In the genomic region with DNA sequence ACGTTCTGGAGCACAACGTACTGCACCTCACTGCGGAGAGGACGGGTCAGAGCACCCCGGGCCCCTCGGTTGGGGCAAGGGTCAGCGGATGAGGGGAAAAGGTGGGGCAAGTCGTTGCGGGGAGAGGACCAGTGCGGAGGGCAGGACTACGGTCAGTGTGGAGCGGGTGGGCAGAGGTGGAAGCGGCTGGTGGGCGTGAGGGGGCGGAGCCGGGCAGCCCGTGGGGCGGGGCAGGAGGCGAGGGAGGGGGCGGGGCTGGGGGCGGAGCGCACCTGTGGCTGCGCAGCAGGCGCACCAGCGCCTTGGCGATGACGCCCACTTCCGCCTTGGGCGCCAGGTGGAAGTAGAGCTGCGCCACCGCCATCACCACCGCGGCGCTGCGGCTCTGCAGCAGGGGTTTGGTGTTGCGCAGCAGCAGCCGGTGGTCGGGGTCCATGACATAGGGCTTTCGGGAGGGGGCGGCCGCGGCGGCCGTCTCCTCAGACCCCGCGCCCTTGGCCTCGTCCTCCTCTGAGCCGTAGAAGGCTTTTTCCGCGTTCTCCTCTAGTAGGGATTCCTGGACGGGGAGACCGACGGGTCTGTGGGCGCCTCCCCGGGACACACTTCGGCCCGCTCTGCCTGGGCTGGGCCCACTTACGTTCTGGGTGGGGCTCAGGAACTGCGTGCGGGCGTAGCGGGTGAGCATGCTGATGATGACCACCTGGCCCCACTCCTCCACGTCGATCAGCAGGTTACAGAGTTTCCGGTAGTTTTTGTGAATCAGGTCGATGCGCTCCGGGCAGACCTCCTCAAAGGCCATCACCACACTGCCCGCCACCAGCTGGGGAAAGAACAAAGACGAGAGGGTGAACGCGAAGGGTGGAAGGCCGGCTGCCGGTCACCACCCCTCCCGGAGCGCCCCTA, we compare ENCODE assay signal across 1 cellular context.
TF ChIP-seq lines count a peak whose summit lies in the region.

No MANE protein-coding gene starts in this region.

TF ChIP-seq in WTC11, 78 proteins besides CTCF, POLR2A, EP300 and RAD21 (continued from another document):
- 0 out of 2 replicates have a peak, but pooled peaks have one; percentile 25 for TF ChIP-seq CREM (CRISPR knock-in tag; IDR thresholded peaks at IDR 0.05)
- peak; percentile 54; the same call in 1 of the 2 replicates for TF ChIP-seq FOXK1 (CRISPR knock-in tag; IDR thresholded peaks at IDR 0.05)
- TF ChIP-seq SMAD3 (CRISPR knock-in tag; IDR thresholded peaks at IDR 0.05; ENCODE audit: borderline replicate concordance): peak; percentile 63; the same call in 1 of the 2 replicates
- TF ChIP-seq, protein P1, sequence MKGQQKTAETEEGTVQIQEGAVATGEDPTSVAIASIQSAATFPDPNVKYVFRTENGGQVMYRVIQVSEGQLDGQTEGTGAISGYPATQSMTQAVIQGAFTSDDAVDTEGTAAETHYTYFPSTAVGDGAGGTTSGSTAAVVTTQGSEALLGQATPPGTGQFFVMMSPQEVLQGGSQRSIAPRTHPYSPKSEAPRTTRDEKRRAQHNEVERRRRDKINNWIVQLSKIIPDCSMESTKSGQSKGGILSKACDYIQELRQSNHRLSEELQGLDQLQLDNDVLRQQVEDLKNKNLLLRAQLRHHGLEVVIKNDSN (CRISPR knock-in tag; IDR thresholded peaks at IDR 0.05): no peak
- 0 out of 2 replicates have a peak, but pooled peaks have one; percentile 5 for TF ChIP-seq FOXP1 (CRISPR knock-in tag; IDR thresholded peaks at IDR 0.05; ENCODE audit: borderline replicate concordance)
- TF ChIP-seq ZNF671 (CRISPR knock-in tag; IDR thresholded peaks at IDR 0.05): no peak
- TF ChIP-seq, protein P2, sequence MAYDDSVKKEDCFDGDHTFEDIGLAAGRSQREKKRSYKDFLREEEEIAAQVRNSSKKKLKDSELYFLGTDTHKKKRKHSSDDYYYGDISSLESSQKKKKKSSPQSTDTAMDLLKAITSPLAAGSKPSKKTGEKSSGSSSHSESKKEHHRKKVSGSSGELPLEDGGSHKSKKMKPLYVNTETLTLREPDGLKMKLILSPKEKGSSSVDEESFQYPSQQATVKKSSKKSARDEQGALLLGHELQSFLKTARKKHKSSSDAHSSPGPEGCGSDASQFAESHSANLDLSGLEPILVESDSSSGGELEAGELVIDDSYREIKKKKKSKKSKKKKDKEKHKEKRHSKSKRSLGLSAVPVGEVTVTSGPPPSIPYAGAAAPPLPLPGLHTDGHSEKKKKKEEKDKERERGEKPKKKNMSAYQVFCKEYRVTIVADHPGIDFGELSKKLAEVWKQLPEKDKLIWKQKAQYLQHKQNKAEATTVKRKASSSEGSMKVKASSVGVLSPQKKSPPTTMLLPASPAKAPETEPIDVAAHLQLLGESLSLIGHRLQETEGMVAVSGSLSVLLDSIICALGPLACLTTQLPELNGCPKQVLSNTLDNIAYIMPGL (CRISPR knock-in tag; IDR thresholded peaks at IDR 0.05): peak; percentile 96
- TF ChIP-seq, protein P3, sequence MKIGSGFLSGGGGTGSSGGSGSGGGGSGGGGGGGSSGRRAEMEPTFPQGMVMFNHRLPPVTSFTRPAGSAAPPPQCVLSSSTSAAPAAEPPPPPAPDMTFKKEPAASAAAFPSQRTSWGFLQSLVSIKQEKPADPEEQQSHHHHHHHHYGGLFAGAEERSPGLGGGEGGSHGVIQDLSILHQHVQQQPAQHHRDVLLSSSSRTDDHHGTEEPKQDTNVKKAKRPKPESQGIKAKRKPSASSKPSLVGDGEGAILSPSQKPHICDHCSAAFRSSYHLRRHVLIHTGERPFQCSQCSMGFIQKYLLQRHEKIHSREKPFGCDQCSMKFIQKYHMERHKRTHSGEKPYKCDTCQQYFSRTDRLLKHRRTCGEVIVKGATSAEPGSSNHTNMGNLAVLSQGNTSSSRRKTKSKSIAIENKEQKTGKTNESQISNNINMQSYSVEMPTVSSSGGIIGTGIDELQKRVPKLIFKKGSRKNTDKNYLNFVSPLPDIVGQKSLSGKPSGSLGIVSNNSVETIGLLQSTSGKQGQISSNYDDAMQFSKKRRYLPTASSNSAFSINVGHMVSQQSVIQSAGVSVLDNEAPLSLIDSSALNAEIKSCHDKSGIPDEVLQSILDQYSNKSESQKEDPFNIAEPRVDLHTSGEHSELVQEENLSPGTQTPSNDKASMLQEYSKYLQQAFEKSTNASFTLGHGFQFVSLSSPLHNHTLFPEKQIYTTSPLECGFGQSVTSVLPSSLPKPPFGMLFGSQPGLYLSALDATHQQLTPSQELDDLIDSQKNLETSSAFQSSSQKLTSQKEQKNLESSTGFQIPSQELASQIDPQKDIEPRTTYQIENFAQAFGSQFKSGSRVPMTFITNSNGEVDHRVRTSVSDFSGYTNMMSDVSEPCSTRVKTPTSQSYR (CRISPR knock-in tag; IDR thresholded peaks at IDR 0.05): no peak
- TF ChIP-seq, protein P4, sequence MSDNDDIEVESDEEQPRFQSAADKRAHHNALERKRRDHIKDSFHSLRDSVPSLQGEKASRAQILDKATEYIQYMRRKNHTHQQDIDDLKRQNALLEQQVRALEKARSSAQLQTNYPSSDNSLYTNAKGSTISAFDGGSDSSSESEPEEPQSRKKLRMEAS (CRISPR knock-in tag; IDR thresholded peaks at IDR 0.05): peak; percentile 11; the same call in 1 of the 2 replicates
- TF ChIP-seq, protein P5, sequence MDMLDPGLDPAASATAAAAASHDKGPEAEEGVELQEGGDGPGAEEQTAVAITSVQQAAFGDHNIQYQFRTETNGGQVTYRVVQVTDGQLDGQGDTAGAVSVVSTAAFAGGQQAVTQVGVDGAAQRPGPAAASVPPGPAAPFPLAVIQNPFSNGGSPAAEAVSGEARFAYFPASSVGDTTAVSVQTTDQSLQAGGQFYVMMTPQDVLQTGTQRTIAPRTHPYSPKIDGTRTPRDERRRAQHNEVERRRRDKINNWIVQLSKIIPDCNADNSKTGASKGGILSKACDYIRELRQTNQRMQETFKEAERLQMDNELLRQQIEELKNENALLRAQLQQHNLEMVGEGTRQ (CRISPR knock-in tag; IDR thresholded peaks at IDR 0.05): peak; percentile 5; the same call in 1 of the 2 replicates
TF ChIP-seq in WTC11: peak in this region for 15.
